ENCODE assay signal across 1 cellular context in the genomic region with DNA sequence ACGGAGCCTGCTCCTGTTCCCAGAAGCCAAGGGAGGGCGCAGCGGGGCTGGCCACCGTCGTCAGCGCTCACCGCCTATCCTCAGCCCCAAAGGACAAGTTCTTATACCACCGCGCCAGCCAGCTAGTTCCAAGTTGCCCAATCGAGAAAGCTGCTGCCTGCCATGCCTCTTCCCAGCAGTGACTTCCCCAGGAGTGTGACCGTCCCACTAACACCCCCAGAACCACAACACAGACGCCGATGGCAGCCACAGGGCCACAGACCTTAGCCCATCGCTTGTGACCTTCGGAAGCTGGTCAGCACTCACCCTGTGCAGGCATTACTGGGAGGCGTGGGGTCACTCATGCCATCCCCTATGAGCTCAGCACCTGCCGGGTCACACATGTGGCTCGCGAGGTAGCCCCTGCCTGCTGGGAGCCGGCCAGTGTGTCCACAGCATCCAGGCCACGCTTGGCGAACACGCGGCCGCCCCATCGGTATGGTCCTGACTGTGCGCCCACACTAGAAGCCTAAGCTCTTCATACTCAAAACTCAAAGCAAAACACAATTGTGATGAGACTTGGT.
TF ChIP-seq lines count a peak whose summit lies in the region.

No MANE protein-coding gene starts in this region.

TF ChIP-seq in A549, 52 proteins besides CTCF, POLR2A, EP300 and RAD21 (continued from another document):
- TF ChIP-seq, protein P1, sequence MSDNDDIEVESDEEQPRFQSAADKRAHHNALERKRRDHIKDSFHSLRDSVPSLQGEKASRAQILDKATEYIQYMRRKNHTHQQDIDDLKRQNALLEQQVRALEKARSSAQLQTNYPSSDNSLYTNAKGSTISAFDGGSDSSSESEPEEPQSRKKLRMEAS (IDR thresholded peaks at IDR 0.05) = no peak
- TF ChIP-seq SREBF2 (IDR thresholded peaks at IDR 0.05) (no peak), FOXS1 (CRISPR knock-in tag; IDR thresholded peaks at IDR 0.05) (no peak)
TF ChIP-seq in A549: peak in this region for 0.
